Comparison of ENCODE assay signal across 9 cellular contexts in genomic region chr6:147390909-147391536, GRCh38.
A peak's percentile ranks its signal among the peaks of the same experiment; 100 is the strongest.
DNase-seq lines count a peak whose midpoint lies in the region; ATAC-seq, FAIRE-seq and TF ChIP-seq lines count a peak whose summit lies in the region.
"Had no signal": no experiment of that assay in that cellular context is flagged by ENCODE, and none has a peak within 500 bp of the region (broad histone marks: within the 10 kb centered on the region; RNA-seq: fewer than 3 reads in every experiment).

No MANE protein-coding gene starts in this region.

- intact Hi-C loops in CD4-positive, alpha-beta memory T cell (cut with micrococcal nuclease): no loop called here

- H3K4me3 Mint-ChIP-seq in CD4-positive, alpha-beta memory T cell: no peak overlapping the region
- H3K4me3 Mint-ChIP-seq: central memory CD8-positive, alpha-beta T cell had no signal

- no peaks in the 10 kb centered on the region for H3K4me1 ChIP-seq in BE2C
- H3K4me1 ChIP-seq in keratinocyte (ENCODE audit: control insufficient read depth, extremely low read depth, insufficient read depth, low read length): no peaks in the 10 kb centered on the region
- no peaks in the 10 kb centered on the region for H3K4me1 ChIP-seq in CD4-positive, alpha-beta memory T cell (ENCODE audit: insufficient read depth, low read length)

- no peaks in the 10 kb centered on the region for H3K9me3 Mint-ChIP-seq in CD4-positive, alpha-beta memory T cell
- H3K9me3 Mint-ChIP-seq: central memory CD8-positive, alpha-beta T cell had no signal

- no peak overlapping the region for H2AFZ ChIP-seq in keratinocyte (ENCODE audit: control insufficient read depth, low read length)

- no peaks in the 10 kb centered on the region for H3K27me3 Mint-ChIP-seq in CD4-positive, alpha-beta memory T cell
- H3K27me3 Mint-ChIP-seq: central memory CD8-positive, alpha-beta T cell had no signal

- H3K36me3 Mint-ChIP-seq in CD4-positive, alpha-beta memory T cell: peaks cover 0 to 3% of the 10 kb centered on the region in 2 donors

- POLR2A ChIA-PET in CD4-positive, alpha-beta memory T cell (lab: Charles Lee; ENCODE audit: partially characterized antibody): no interaction called here

- no peak overlapping the region for H3K9ac ChIP-seq in keratinocyte (ENCODE audit: control insufficient read depth, extremely low read depth, insufficient read depth, low read length)

- H3K4me1 Mint-ChIP-seq in CD4-positive, alpha-beta memory T cell: peaks cover 0 to 4% (median 1%) of the 10 kb centered on the region in 4 donors

- H3K27me3 ChIP-seq in BE2C (no peaks in the 10 kb centered on the region), WERI-Rb-1 (ENCODE audit: insufficient read depth, low read depth, severe bottlenecking) (no peaks in the 10 kb centered on the region), keratinocyte (ENCODE audit: control insufficient read depth, extremely low read depth, insufficient read depth, low read length) (no peaks in the 10 kb centered on the region)
- H3K27me3 ChIP-seq in CD4-positive, alpha-beta memory T cell (ENCODE audit: insufficient read depth, low read length): no peaks in the 10 kb centered on the region

- no peaks in the 10 kb centered on the region for H3K9me3 ChIP-seq in BE2C
- no peaks in the 10 kb centered on the region for H3K9me3 ChIP-seq in WERI-Rb-1 (ENCODE audit: severe bottlenecking)
- no peaks in the 10 kb centered on the region for H3K9me3 ChIP-seq in keratinocyte (ENCODE audit: control insufficient read depth, low read depth, low read length)
- no peaks in the 10 kb centered on the region for H3K9me3 ChIP-seq in CD4-positive, alpha-beta memory T cell (ENCODE audit: control insufficient read depth in 1 of 2, low read length in 2 of 2)

- ATAC-seq in HG03045 (IDR thresholded peaks at IDR 0.05; ENCODE audit: unreplicated experiment): no peak

- H3K79me2 ChIP-seq in keratinocyte (ENCODE audit: control insufficient read depth, insufficient read depth, low read length): no peaks in the 10 kb centered on the region

- no peaks in the 10 kb centered on the region for H4K20me1 ChIP-seq in keratinocyte (ENCODE audit: control insufficient read depth, extremely low read depth, insufficient read depth, low read length)

- dilution Hi-C loops in keratinocyte (cut with MboI; ENCODE audit: extremely low pct_ligation_motif_present, low sequenced_read_pairs): no loop called here

- no peaks in the 10 kb centered on the region for H3K9me1 ChIP-seq in keratinocyte (ENCODE audit: control insufficient read depth, extremely low read depth, insufficient read depth, low read length)

- H3K27ac ChIP-seq in WERI-Rb-1 (no peak overlapping the region), keratinocyte (ENCODE audit: control insufficient read depth, insufficient read depth, low read length) (no peak overlapping the region)
- H3K27ac ChIP-seq in CD4-positive, alpha-beta memory T cell (ENCODE audit: low read depth, low read length): no peak overlapping the region

- no peak overlapping the region for H3K27ac Mint-ChIP-seq in CD4-positive, alpha-beta memory T cell

- DNase-seq in BE2C (peak; percentile 31), HT-29 (ENCODE audit: low spot score) (peak; percentile 38), WERI-Rb-1 (peak; percentile 22), keratinocyte (ENCODE audit: low read depth, low spot score) (no peak), NCI-H1930 (lab: John Stamatoyannopoulos, UW) (no peak)
- DNase-seq in CD4-positive, alpha-beta memory T cell: no peak
- no peak for DNase-seq in stimulated activated CD4-positive, alpha-beta T cell treated with anti-CD3 and anti-CD28 coated beads, Interleukin-4, amount 100 ng/mL, for 24 hours

- H3K36me3 ChIP-seq in BE2C (no peaks in the 10 kb centered on the region), WERI-Rb-1 (no peaks in the 10 kb centered on the region), keratinocyte (ENCODE audit: control insufficient read depth in 2 of 2, extremely low read depth in 1 of 2, insufficient read depth in 2 of 2, low read length in 2 of 2) (no peaks in the 10 kb centered on the region)
- no peaks in the 10 kb centered on the region for H3K36me3 ChIP-seq in CD4-positive, alpha-beta memory T cell (ENCODE audit: insufficient read depth, low read length)

- FAIRE-seq in keratinocyte (lab: Jason Lieb, UNC): no peak

- H3K4me2 ChIP-seq in keratinocyte (ENCODE audit: control insufficient read depth, extremely low read depth, insufficient read depth, low read depth, low read length): no peak overlapping the region

- TF ChIP-seq CTCF in BE2C (IDR thresholded peaks at IDR 0.05; ENCODE audit: low read depth, low read length) (peak; percentile 55), WERI-Rb-1 (IDR thresholded peaks at IDR 0.05; ENCODE audit: low read depth, low read length) (no peak), keratinocyte (optimal IDR thresholded peaks at IDR 0.05 in 1 of 3, IDR thresholded peaks at IDR 0.05 in 1 of 3, conservative IDR thresholded peaks at IDR 0.05 in 1 of 3; ENCODE audit: extremely low read depth in 1 of 3, insufficient read depth in 2 of 3, low read length in 3 of 3) (peak; percentile 20 to 30 (median 28))

- no peak overlapping the region for H3K4me3 ChIP-seq in BE2C (ENCODE audit: low read depth, low read length)
- H3K4me3 ChIP-seq in WERI-Rb-1 (ENCODE audit: low read depth, low read length): no peak overlapping the region
- H3K4me3 ChIP-seq in keratinocyte (ENCODE audit: control insufficient read depth in 2 of 3, extremely low read depth in 1 of 3, insufficient read depth in 2 of 3, low read depth in 1 of 3, low read length in 3 of 3): no peak overlapping the region
- H3K4me3 ChIP-seq in CD4-positive, alpha-beta memory T cell (ENCODE audit: low read length in 2 of 2): no peak overlapping the region

- CTCF ChIA-PET in CD4-positive, alpha-beta memory T cell (lab: Charles Lee; ENCODE audit: partially characterized antibody): interaction anchor here (0.7 kb wide), 1 partner anchor 108 kb away, joined by 3 read pairs; no protein-coding TSS in a partner anchor

Comparison
In these comparisons a context has a peak if more than half of its experiments do, and no peak if none do; other contexts are left out.
1. DNase-seq: peak in BE2C (single experiment), HT-29 (single experiment) and WERI-Rb-1 (single experiment); none in keratinocyte (single experiment), CD4-positive, alpha-beta memory T cell (0 of 5), stimulated activated CD4-positive, alpha-beta T cell treated with anti-CD3 and anti-CD28 coated beads, Interleukin-4, amount 100 ng/mL, for 24 hours (single experiment) and NCI-H1930 (0 of 2).